1 cellular context compared by ENCODE assay signal in the genomic region with DNA sequence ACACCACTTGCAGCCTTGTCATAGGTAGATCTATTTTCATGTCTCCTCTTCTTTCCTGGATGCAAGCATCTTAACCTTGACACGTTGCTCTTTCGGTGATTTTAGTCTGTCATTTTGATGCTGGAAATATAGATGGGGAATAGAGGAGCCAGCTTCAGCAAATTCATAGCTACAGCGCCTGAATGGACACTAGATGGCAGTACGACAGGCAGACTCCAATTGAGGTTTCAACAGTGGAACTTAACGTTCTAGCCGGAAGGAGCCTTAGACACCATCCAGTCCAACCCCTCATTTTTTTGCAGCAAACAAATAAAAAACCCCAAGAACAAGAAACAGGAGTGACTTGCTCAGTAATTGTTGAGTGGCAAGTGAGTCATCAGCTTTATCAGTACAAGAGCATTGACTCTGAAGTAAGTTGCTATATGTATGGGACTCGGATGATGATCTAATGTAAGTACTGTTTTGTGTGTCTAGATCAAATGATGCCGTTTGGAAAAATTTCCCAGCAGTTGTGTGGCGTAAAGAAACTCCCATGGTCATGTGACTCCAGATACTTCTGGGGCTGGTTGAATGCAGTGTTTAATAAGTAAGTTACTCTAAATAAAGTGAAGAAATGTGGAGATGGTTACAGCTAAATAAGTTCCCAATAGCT.
TF ChIP-seq lines count a peak whose summit lies in the region.

No MANE protein-coding gene starts in this region.

TF ChIP-seq in K562, 482 proteins besides CTCF, POLR2A, EP300 and RAD21 (continued from another document and continues in another):
- TF ChIP-seq, protein P1, sequence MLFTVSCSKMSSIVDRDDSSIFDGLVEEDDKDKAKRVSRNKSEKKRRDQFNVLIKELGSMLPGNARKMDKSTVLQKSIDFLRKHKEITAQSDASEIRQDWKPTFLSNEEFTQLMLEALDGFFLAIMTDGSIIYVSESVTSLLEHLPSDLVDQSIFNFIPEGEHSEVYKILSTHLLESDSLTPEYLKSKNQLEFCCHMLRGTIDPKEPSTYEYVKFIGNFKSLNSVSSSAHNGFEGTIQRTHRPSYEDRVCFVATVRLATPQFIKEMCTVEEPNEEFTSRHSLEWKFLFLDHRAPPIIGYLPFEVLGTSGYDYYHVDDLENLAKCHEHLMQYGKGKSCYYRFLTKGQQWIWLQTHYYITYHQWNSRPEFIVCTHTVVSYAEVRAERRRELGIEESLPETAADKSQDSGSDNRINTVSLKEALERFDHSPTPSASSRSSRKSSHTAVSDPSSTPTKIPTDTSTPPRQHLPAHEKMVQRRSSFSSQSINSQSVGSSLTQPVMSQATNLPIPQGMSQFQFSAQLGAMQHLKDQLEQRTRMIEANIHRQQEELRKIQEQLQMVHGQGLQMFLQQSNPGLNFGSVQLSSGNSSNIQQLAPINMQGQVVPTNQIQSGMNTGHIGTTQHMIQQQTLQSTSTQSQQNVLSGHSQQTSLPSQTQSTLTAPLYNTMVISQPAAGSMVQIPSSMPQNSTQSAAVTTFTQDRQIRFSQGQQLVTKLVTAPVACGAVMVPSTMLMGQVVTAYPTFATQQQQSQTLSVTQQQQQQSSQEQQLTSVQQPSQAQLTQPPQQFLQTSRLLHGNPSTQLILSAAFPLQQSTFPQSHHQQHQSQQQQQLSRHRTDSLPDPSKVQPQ (CRISPR knock-in tag; IDR thresholded peaks at IDR 0.05; ENCODE audit: borderline replicate concordance): no peak
- TF ChIP-seq NUFIP1 (IDR thresholded peaks at IDR 0.05; ENCODE audit: partially characterized antibody): no peak
- TF ChIP-seq YY1 (IDR thresholded peaks at IDR 0.05; ENCODE audit: borderline replicate concordance in 1 of 3, control insufficient read depth in 1 of 3, extremely low read depth in 1 of 3, insufficient read depth in 3 of 3, insufficient read length in 1 of 3, insufficient replicate concordance in 2 of 3, low read depth in 1 of 3, low read length in 2 of 3): no peak
- no peak; a peak in 1 of 4 replicates for TF ChIP-seq ARNT (IDR thresholded peaks at IDR 0.05)
- TF ChIP-seq ZNF57 (CRISPR knock-in tag; IDR thresholded peaks at IDR 0.05): no peak
- TF ChIP-seq ASH1L (IDR thresholded peaks at IDR 0.05; ENCODE audit: borderline replicate concordance, low read depth, partially characterized antibody): no peak
- TF ChIP-seq POLR2G (IDR thresholded peaks at IDR 0.05; ENCODE audit: low read depth, low read length): no peak
- TF ChIP-seq IRF9 (tag; IDR thresholded peaks at IDR 0.05): no peak
- TF ChIP-seq KAT8 (IDR thresholded peaks at IDR 0.05; ENCODE audit: low read depth): no peak
- TF ChIP-seq NELFE (IDR thresholded peaks at IDR 0.05; ENCODE audit: insufficient read depth, insufficient read length): no peak
- peak; percentile 97 for TF ChIP-seq ATF3 (IDR thresholded peaks at IDR 0.05)
- TF ChIP-seq ATF3 (CRISPR knock-in tag; conservative IDR thresholded peaks at IDR 0.05): peak; percentile 87; the same call in 1 of the 2 replicates
- no peak for TF ChIP-seq HDAC6 (IDR thresholded peaks at IDR 0.05; ENCODE audit: low read depth, low read length)
- no peak for TF ChIP-seq SMAD3 (CRISPR knock-in tag; conservative IDR thresholded peaks at IDR 0.05)
- no peak for TF ChIP-seq RNF2 (IDR thresholded peaks at IDR 0.05)
- peak; percentile 94 for TF ChIP-seq JUN (IDR thresholded peaks at IDR 0.05; ENCODE audit: borderline replicate concordance, low read depth, low read length)
- peak; percentile 79; the same call in 1 of the 2 replicates for TF ChIP-seq JUN (CRISPR knock-in tag; IDR thresholded peaks at IDR 0.05; ENCODE audit: borderline replicate concordance)
- TF ChIP-seq ZNF778 (CRISPR knock-in tag; IDR thresholded peaks at IDR 0.05): no peak
- TF ChIP-seq ZNF23 (CRISPR knock-in tag; IDR thresholded peaks at IDR 0.05): no peak
- peak; percentile 64 for TF ChIP-seq C11orf30 (IDR thresholded peaks at IDR 0.05; ENCODE audit: low read depth)
- peak; percentile 95 for TF ChIP-seq TFE3 (CRISPR knock-in tag; IDR thresholded peaks at IDR 0.05)
- TF ChIP-seq, protein P2, sequence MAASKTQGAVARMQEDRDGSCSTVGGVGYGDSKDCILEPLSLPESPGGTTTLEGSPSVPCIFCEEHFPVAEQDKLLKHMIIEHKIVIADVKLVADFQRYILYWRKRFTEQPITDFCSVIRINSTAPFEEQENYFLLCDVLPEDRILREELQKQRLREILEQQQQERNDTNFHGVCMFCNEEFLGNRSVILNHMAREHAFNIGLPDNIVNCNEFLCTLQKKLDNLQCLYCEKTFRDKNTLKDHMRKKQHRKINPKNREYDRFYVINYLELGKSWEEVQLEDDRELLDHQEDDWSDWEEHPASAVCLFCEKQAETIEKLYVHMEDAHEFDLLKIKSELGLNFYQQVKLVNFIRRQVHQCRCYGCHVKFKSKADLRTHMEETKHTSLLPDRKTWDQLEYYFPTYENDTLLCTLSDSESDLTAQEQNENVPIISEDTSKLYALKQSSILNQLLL (CRISPR knock-in tag; IDR thresholded peaks at IDR 0.05; ENCODE audit: borderline replicate concordance): no peak
- TF ChIP-seq THRB (CRISPR knock-in tag; conservative IDR thresholded peaks at IDR 0.05): no peak
- TF ChIP-seq KLF1 (tag; IDR thresholded peaks at IDR 0.05): no peak
- TF ChIP-seq TSC22D4 (tag; IDR thresholded peaks at IDR 0.05): no peak
- TF ChIP-seq ERF (CRISPR knock-in tag; IDR thresholded peaks at IDR 0.05): no peak
- no peak for TF ChIP-seq ID3 (CRISPR knock-in tag; IDR thresholded peaks at IDR 0.05)
- no peak for TF ChIP-seq ID3 (tag; IDR thresholded peaks at IDR 0.05)
- TF ChIP-seq, protein P3, sequence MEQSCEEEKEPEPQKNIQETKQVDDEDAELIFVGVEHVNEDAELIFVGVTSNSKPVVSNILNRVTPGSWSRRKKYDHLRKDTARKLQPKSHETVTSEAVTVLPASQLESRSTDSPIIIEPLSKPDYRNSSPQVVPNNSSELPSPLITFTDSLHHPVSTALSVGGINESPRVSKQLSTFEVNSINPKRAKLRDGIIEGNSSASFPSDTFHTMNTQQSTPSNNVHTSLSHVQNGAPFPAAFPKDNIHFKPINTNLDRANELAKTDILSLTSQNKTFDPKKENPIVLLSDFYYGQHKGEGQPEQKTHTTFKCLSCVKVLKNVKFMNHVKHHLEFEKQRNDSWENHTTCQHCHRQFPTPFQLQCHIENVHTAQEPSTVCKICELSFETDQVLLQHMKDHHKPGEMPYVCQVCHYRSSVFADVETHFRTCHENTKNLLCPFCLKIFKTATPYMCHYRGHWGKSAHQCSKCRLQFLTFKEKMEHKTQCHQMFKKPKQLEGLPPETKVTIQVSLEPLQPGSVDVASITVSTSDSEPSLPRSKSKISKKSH (CRISPR knock-in tag; IDR thresholded peaks at IDR 0.05): no peak
- no peak for TF ChIP-seq HOMEZ (CRISPR knock-in tag; IDR thresholded peaks at IDR 0.05)
- TF ChIP-seq TBL1XR1 (IDR thresholded peaks at IDR 0.05; ENCODE audit: low read length in 2 of 2): no peak
- TF ChIP-seq ZNF830 (CRISPR knock-in tag; IDR thresholded peaks at IDR 0.05): no peak
- no peak for TF ChIP-seq SAP30 (IDR thresholded peaks at IDR 0.05; ENCODE audit: borderline replicate concordance, insufficient read depth, low read depth, low read length, poor library complexity, severe bottlenecking)
- TF ChIP-seq RB1 (IDR thresholded peaks at IDR 0.05; ENCODE audit: low read depth): no peak; the same call in 1 of the 2 replicates
- TF ChIP-seq GABPB1 (CRISPR knock-in tag; IDR thresholded peaks at IDR 0.05): 0 out of 2 replicates have a peak, but pooled peaks have one; percentile 13
- no peak for TF ChIP-seq RBBP5 (IDR thresholded peaks at IDR 0.05; ENCODE audit: borderline replicate concordance, insufficient read depth, low read length, poor library complexity, severe bottlenecking)
- TF ChIP-seq HDGF (IDR thresholded peaks at IDR 0.05): no peak
- no peak for TF ChIP-seq POU5F1 (IDR thresholded peaks at IDR 0.05; ENCODE audit: borderline replicate concordance, low read depth, low read length, partially characterized antibody)
- no peak for TF ChIP-seq ZNF282 (CRISPR knock-in tag; IDR thresholded peaks at IDR 0.05)
- TF ChIP-seq EZH2 (IDR thresholded peaks at IDR 0.05; ENCODE audit: borderline replicate concordance, low read depth, low read length): no peak
- TF ChIP-seq ZSCAN32 (CRISPR knock-in tag; IDR thresholded peaks at IDR 0.05): no peak
- no peak for TF ChIP-seq MED1 (CRISPR knock-in tag; IDR thresholded peaks at IDR 0.05; ENCODE audit: borderline replicate concordance)
- TF ChIP-seq FOXP4 (CRISPR knock-in tag; IDR thresholded peaks at IDR 0.05; ENCODE audit: borderline replicate concordance): no peak
- TF ChIP-seq CHCHD3 (CRISPR knock-in tag; IDR thresholded peaks at IDR 0.05): no peak
- TF ChIP-seq MLX (CRISPR knock-in tag; conservative IDR thresholded peaks at IDR 0.05): no peak
- TF ChIP-seq ZNF121 (CRISPR knock-in tag; conservative IDR thresholded peaks at IDR 0.05): no peak
- no peak for TF ChIP-seq DACH1 (IDR thresholded peaks at IDR 0.05; ENCODE audit: partially characterized antibody)
- TF ChIP-seq NCOA2 (IDR thresholded peaks at IDR 0.05; ENCODE audit: partially characterized antibody in 2 of 2): no peak
- no peak for TF ChIP-seq NFRKB (IDR thresholded peaks at IDR 0.05; ENCODE audit: low read depth)
- TF ChIP-seq GTF2E2 (tag; IDR thresholded peaks at IDR 0.05): no peak
- TF ChIP-seq ZNF316 (IDR thresholded peaks at IDR 0.05): peak; percentile 21; the same call in 1 of the 2 replicates
- TF ChIP-seq SMAD1 (IDR thresholded peaks at IDR 0.05; ENCODE audit: low read depth, low read length, partially characterized antibody): no peak
